ENCODE assay signal across 15 cellular contexts in the genomic region with DNA sequence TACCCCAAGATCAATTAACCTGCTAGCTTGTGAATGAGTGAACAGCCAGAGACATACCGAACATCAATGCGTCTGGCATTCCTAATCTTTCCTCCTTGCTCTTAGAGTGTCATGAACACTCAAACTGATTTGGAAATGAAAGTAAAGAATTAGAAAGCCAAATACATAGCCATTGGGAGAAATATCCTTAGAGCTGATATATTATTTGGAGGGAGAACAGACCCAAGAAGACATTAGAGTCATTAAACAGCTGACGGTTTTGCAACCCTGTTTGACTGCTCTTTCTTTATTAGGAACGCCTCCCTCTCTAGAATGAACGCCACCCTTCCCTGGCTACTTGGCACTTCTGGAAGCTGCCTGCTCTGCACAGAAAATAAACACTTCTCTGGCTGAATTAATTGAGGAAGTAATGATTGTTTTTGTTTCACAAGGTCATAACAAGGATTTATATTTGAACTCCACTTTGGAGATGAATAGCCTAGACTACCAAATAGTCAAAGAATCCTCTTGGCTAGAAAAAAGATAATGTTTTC. TPM values are rescaled to one million over a fixed set of nuclear protein-coding genes. Genes with fewer than 3 reads are reported as not detected.
DNase-seq lines count a peak whose midpoint lies in the region; ATAC-seq and TF ChIP-seq lines count a peak whose summit lies in the region.
"Had no signal": no experiment of that assay in that cellular context is flagged by ENCODE, and none has a peak within 500 bp of the region (broad histone marks: within the 10 kb centered on the region; RNA-seq: fewer than 3 reads in every experiment).

No MANE protein-coding gene starts in this region.

- H3K4me1 ChIP-seq in left lung = peaks cover 4 to 13% of the 10 kb centered on the region in 2 donors
- peaks cover 0 to 13% (median 0%) of the 10 kb centered on the region in 5 donors for H3K4me1 ChIP-seq in subcutaneous abdominal adipose tissue (ENCODE audit: control insufficient read depth in 5 of 5, insufficient read depth in 5 of 5, low read length in 5 of 5)

- H3K4me3 ChIP-seq in LNCaP clone FGC (ENCODE audit: low read depth, low read length) = no peak overlapping the region
- H3K4me3 ChIP-seq in left lung = no peak overlapping the region
- H3K4me3 ChIP-seq in subcutaneous abdominal adipose tissue (ENCODE audit: low read depth in 1 of 5, low read length in 5 of 5) = peak overlapping the region in 3 of 5 donors; percentile 4 to 26 (median 6)
- H3K4me3 ChIP-seq: SK-N-MC had no signal

- no peaks in the 10 kb centered on the region for H3K36me3 ChIP-seq in left lung
- no peaks in the 10 kb centered on the region for H3K36me3 ChIP-seq in subcutaneous abdominal adipose tissue (ENCODE audit: control insufficient read depth in 5 of 5, insufficient read depth in 5 of 5, low read length in 5 of 5)

- no peak overlapping the region for H3K4me3 Mint-ChIP-seq in activated T-helper 1 cell treated with anti-CD3 and anti-CD28 coated beads, Interleukin-12 subunit alpha, Interleukin-12 subunit beta, Interleukin-2, Interleukin-4 antibody, amounts not matched to agents 30 ng/mL and 10 ng/mL and 1 ng/mL, durations not matched to agents 14 hours and 24 hours and 36 hours

- no peak overlapping the region for H3K9ac ChIP-seq in subcutaneous abdominal adipose tissue (ENCODE audit: low read length in 5 of 5)
- H3K9ac ChIP-seq: KMS-11 had no signal

- no peak for TF ChIP-seq CTCF in LNCaP clone FGC (IDR thresholded peaks at IDR 0.05; ENCODE audit: control insufficient read depth, extremely low read depth, insufficient read depth)
- TF ChIP-seq CTCF in left lung (IDR thresholded peaks at IDR 0.05) = no peak

- H3K27ac ChIP-seq in cingulate gyrus (ENCODE audit: low read depth, low read length) = peak overlapping the region; percentile 73
- H3K27ac ChIP-seq in left lung = peak overlapping the region in 1 of 2 donors; percentile 6
- no peak overlapping the region for H3K27ac ChIP-seq in subcutaneous abdominal adipose tissue (ENCODE audit: low read depth, low read length)
- H3K27ac ChIP-seq: C4-2B, KMS-11, SK-N-MC had no signal

- no peaks in the 10 kb centered on the region for H3K9me3 Mint-ChIP-seq in activated T-helper 1 cell treated with anti-CD3 and anti-CD28 coated beads, Interleukin-12 subunit alpha, Interleukin-12 subunit beta, Interleukin-2, Interleukin-4 antibody, amounts not matched to agents 30 ng/mL and 10 ng/mL and 1 ng/mL, durations not matched to agents 14 hours and 24 hours and 36 hours

- DNase-seq in LNCaP clone FGC (ENCODE audit: low read depth) (peak; percentile 25), left lung (peak in 1 of 2 donors; percentile 56), GM19238 (ENCODE audit: insufficient read length, low spot score) (no peak), GM03348 (ENCODE audit: low spot score) (no peak)
- no peak for DNase-seq in activated T-helper 1 cell treated with anti-CD3 and anti-CD28 coated beads, Interleukin-12 subunit alpha, Interleukin-12 subunit beta, Interleukin-2, Interleukin-4 antibody, amounts not matched to agents 30 ng/mL and 10 ng/mL and 1 ng/mL, durations not matched to agents 14 hours and 24 hours and 36 hours (ENCODE audit: low spot score)
- DNase-seq: activated naive CD4-positive, alpha-beta T cell; GF-D8; NCI-H1930 had no signal

- no peaks in the 10 kb centered on the region for H3K36me3 Mint-ChIP-seq in activated T-helper 1 cell treated with anti-CD3 and anti-CD28 coated beads, Interleukin-12 subunit alpha, Interleukin-12 subunit beta, Interleukin-2, Interleukin-4 antibody, amounts not matched to agents 30 ng/mL and 10 ng/mL and 1 ng/mL, durations not matched to agents 14 hours and 24 hours and 36 hours (ENCODE audit: low read depth)

- H3K9me3 ChIP-seq in left lung (no peaks in the 10 kb centered on the region), subcutaneous abdominal adipose tissue (ENCODE audit: control insufficient read depth in 5 of 5, low read length in 5 of 5) (no peaks in the 10 kb centered on the region)

- no peaks in the 10 kb centered on the region for H3K4me1 Mint-ChIP-seq in activated T-helper 1 cell treated with anti-CD3 and anti-CD28 coated beads, Interleukin-12 subunit alpha, Interleukin-12 subunit beta, Interleukin-2, Interleukin-4 antibody, amounts not matched to agents 30 ng/mL and 10 ng/mL and 1 ng/mL, durations not matched to agents 14 hours and 24 hours and 36 hours (ENCODE audit: low read depth)

- no peaks in the 10 kb centered on the region for H3K27me3 Mint-ChIP-seq in activated T-helper 1 cell treated with anti-CD3 and anti-CD28 coated beads, Interleukin-12 subunit alpha, Interleukin-12 subunit beta, Interleukin-2, Interleukin-4 antibody, amounts not matched to agents 30 ng/mL and 10 ng/mL and 1 ng/mL, durations not matched to agents 14 hours and 24 hours and 36 hours (ENCODE audit: insufficient read depth)

- intact Hi-C loops in left lung (cut with DNase I) = no loop called here
- intact Hi-C loops in activated T-helper 1 cell treated with anti-CD3 and anti-CD28 coated beads, Interleukin-12 subunit alpha, Interleukin-12 subunit beta, Interleukin-2, Interleukin-4 antibody, amounts not matched to agents 30 ng/mL and 10 ng/mL and 1 ng/mL, durations not matched to agents 14 hours and 24 hours and 36 hours (cut with micrococcal nuclease) = no loop called here

- no peak overlapping the region for H3K27ac Mint-ChIP-seq in activated T-helper 1 cell treated with anti-CD3 and anti-CD28 coated beads, Interleukin-12 subunit alpha, Interleukin-12 subunit beta, Interleukin-2, Interleukin-4 antibody, amounts not matched to agents 30 ng/mL and 10 ng/mL and 1 ng/mL, durations not matched to agents 14 hours and 24 hours and 36 hours

- no peaks in the 10 kb centered on the region for H3K27me3 ChIP-seq in left lung
- no peaks in the 10 kb centered on the region for H3K27me3 ChIP-seq in subcutaneous abdominal adipose tissue (ENCODE audit: control insufficient read depth in 5 of 5, insufficient read depth in 4 of 5, low read length in 5 of 5)

- peak; percentile 87 for ATAC-seq in left lung
- no peak for ATAC-seq in HG03175 (IDR thresholded peaks at IDR 0.05; ENCODE audit: unreplicated experiment)

RNA-seq across cellular contexts. Expression of a gene that starts 42.8 kb away (rescaled TPM):
- total RNA-seq in left lung = 1 to 10 TPM; 3.0 to 6.9 TPM
- total RNA-seq in activated T-helper 1 cell treated with anti-CD3 and anti-CD28 coated beads, Interleukin-12 subunit alpha, Interleukin-12 subunit beta, Interleukin-2, Interleukin-4 antibody, amounts not matched to agents 30 ng/mL and 10 ng/mL and 1 ng/mL, durations not matched to agents 14 hours and 24 hours and 36 hours = not detected in 2 replicates
- total RNA-seq: activated CD8-positive, alpha-beta memory T cell treated with anti-CD3 and anti-CD28 coated beads for 36 hours had no signal

Comparison
In these comparisons a context has a peak if more than half of its experiments do, and no peak if none do; other contexts are left out.
1. H3K4me3 ChIP-seq: peak in subcutaneous abdominal adipose tissue (3 of 5); none in LNCaP clone FGC (single experiment) and left lung (0 of 2).